21 cellular contexts compared by ENCODE assay signal in genomic region chr5:1998348-1998669, GRCh38.
DNase-seq lines count a peak whose midpoint lies in the region; TF ChIP-seq lines count a peak whose summit lies in the region.
"Had no signal": no experiment of that assay in that cellular context is flagged by ENCODE, and none has a peak within 500 bp of the region (broad histone marks: within the 10 kb centered on the region; RNA-seq: fewer than 3 reads in every experiment).

No MANE protein-coding gene starts in this region.

- no peak for TF ChIP-seq CTCF in HEK293 (tag by site-specific recombination; IDR thresholded peaks at IDR 0.05)
- no peak for TF ChIP-seq CTCF in esophagus muscularis mucosa (IDR thresholded peaks at IDR 0.05)
- no peak for TF ChIP-seq CTCF in nephron progenitor cell (IDR thresholded peaks at IDR 0.05)

- CTCF ChIA-PET in HEK293 (lab: Yijun Ruan, JAX) = no interaction called here
- CTCF ChIA-PET in CD4-positive, alpha-beta memory T cell (lab: Charles Lee; ENCODE audit: partially characterized antibody) = no interaction called here

- H3K4me1 Mint-ChIP-seq in CD4-positive, alpha-beta memory T cell = peaks cover 0 to 3% (median under 1%) of the 10 kb centered on the region in 4 donors
- peaks cover 4% of the 10 kb centered on the region for H3K4me1 Mint-ChIP-seq in nephron progenitor cell

- no peak overlapping the region for H4K12ac ChIP-seq in trophoblast cell (ENCODE audit: low read depth, low read length)

- H2AK5ac ChIP-seq in trophoblast cell (ENCODE audit: low read length) = no peak overlapping the region

- no peak overlapping the region for H4K91ac ChIP-seq in trophoblast cell (ENCODE audit: low read depth, low read length)

- H2BK120ac ChIP-seq in trophoblast cell (ENCODE audit: insufficient read depth, low read length, poor library complexity) = no peak overlapping the region

- H3K4ac ChIP-seq in trophoblast cell (ENCODE audit: low read depth, low read length) = no peak overlapping the region

- H3K27ac ChIP-seq in BLaER1 = peak overlapping the region; percentile 79
- H3K27ac ChIP-seq in HEK293 (ENCODE audit: extremely low read depth, low read depth, low read length) = no peak overlapping the region
- H3K27ac ChIP-seq in esophagus muscularis mucosa (replicated peaks in 1 of 4) = no peak overlapping the region
- no peak overlapping the region for H3K27ac ChIP-seq in trophoblast cell (ENCODE audit: low read depth, low read length)
- H3K27ac ChIP-seq in CD4-positive, alpha-beta memory T cell (ENCODE audit: low read depth, low read length) = no peak overlapping the region
- H3K27ac ChIP-seq: SJCRH30 had no signal

- no peaks in the 10 kb centered on the region for H3K79me1 ChIP-seq in trophoblast cell (ENCODE audit: low read length)

- no peak overlapping the region for H2BK12ac ChIP-seq in trophoblast cell (ENCODE audit: low read length)

- POLR2A ChIA-PET in HEK293 (lab: Yijun Ruan, JAX) = no interaction called here
- POLR2A ChIA-PET in CD4-positive, alpha-beta memory T cell (lab: Charles Lee; ENCODE audit: partially characterized antibody) = no interaction called here

- H3K36me3 ChIP-seq in BLaER1 (no peaks in the 10 kb centered on the region), HEK293 (ENCODE audit: control insufficient read depth in 2 of 2, insufficient read depth in 1 of 2, low read length in 2 of 2) (no peaks in the 10 kb centered on the region), esophagus muscularis mucosa (no peaks in the 10 kb centered on the region), trophoblast cell (ENCODE audit: control insufficient read depth in 1 of 2, insufficient read depth in 2 of 2, low read length in 2 of 2) (no peaks in the 10 kb centered on the region)
- H3K36me3 ChIP-seq in CD4-positive, alpha-beta memory T cell (ENCODE audit: insufficient read depth, low read length) = no peaks in the 10 kb centered on the region
- H3K36me3 ChIP-seq: MG63, SJCRH30 had no signal

- peaks cover 32 to 41% of the 10 kb centered on the region in 2 donors for H3K27me3 Mint-ChIP-seq in CD4-positive, alpha-beta memory T cell
- H3K27me3 Mint-ChIP-seq in nephron progenitor cell (ENCODE audit: low read depth, poor library complexity) = peaks cover 62% of the 10 kb centered on the region

- no peaks in the 10 kb centered on the region for H3K36me3 Mint-ChIP-seq in CD4-positive, alpha-beta memory T cell
- no peaks in the 10 kb centered on the region for H3K36me3 Mint-ChIP-seq in nephron progenitor cell (ENCODE audit: low read depth)
- H3K36me3 Mint-ChIP-seq: CD8-positive, alpha-beta T cell had no signal

- H3K4me1 ChIP-seq in BLaER1 (peaks cover 58% of the 10 kb centered on the region), HEK293 (ENCODE audit: control insufficient read depth, insufficient read depth, low read length) (no peaks in the 10 kb centered on the region), esophagus muscularis mucosa (no peaks in the 10 kb centered on the region), trophoblast cell (ENCODE audit: control insufficient read depth in 1 of 2, insufficient read depth in 2 of 2, low read length in 2 of 2) (no peaks in the 10 kb centered on the region)
- H3K4me1 ChIP-seq in CD4-positive, alpha-beta memory T cell (ENCODE audit: insufficient read depth, low read length) = no peaks in the 10 kb centered on the region
- H3K4me1 ChIP-seq: Caco-2, SJCRH30 had no signal

- H3K18ac ChIP-seq in trophoblast cell (ENCODE audit: low read length) = no peak overlapping the region

- H3K4me3 Mint-ChIP-seq in CD4-positive, alpha-beta memory T cell = no peak overlapping the region
- no peak overlapping the region for H3K4me3 Mint-ChIP-seq in nephron progenitor cell
- H3K4me3 Mint-ChIP-seq: CD8-positive, alpha-beta T cell had no signal

- H2BK5ac ChIP-seq in trophoblast cell (ENCODE audit: low read depth, low read length, poor library complexity) = no peak overlapping the region

- peak; percentile 70 for DNase-seq in esophagus muscularis mucosa (ENCODE audit: extremely low spot score)
- no peak for DNase-seq in trophoblast cell
- no peak for DNase-seq in T1000 (lab: John Stamatoyannopoulos, UW)
- DNase-seq in CD4-positive, alpha-beta memory T cell = no peak
- no peak for DNase-seq in nephron progenitor cell
- DNase-seq: C1 segment of cervical spinal cord; Caco-2; CD8-positive, alpha-beta T cell; DMS79; KBM-7; MG63; NCI-H1105 treated with DMSO at 0.1 percent for 48 hours; NCI-H146; NCI-H1930; NCI-H2107; NCI-H446; NCI-H524 treated with DMSO at 0.1 percent for 48 hours; NCI-H774; SJCRH30 had no signal

- H3K4me2 ChIP-seq in BLaER1 (peak overlapping the region; percentile 82), trophoblast cell (ENCODE audit: low read length) (no peak overlapping the region)

- intact Hi-C loops in esophagus muscularis mucosa (cut with DNase I) = no loop called here
- intact Hi-C loops in CD4-positive, alpha-beta memory T cell (cut with micrococcal nuclease) = no loop called here

- no peak overlapping the region for H2AFZ ChIP-seq in trophoblast cell (ENCODE audit: insufficient read depth, low read length, poor library complexity)

- no peak overlapping the region for H3K27ac Mint-ChIP-seq in CD4-positive, alpha-beta memory T cell
- no peak overlapping the region for H3K27ac Mint-ChIP-seq in nephron progenitor cell
- H3K27ac Mint-ChIP-seq: CD8-positive, alpha-beta T cell had no signal

- no peak overlapping the region for H4K8ac ChIP-seq in trophoblast cell (ENCODE audit: low read depth, low read length)

- TF ChIP-seq EP300 in esophagus muscularis mucosa (IDR thresholded peaks at IDR 0.05) = no peak

- H4K20me1 ChIP-seq in BLaER1 = no peaks in the 10 kb centered on the region

- H3K9me3 Mint-ChIP-seq in CD4-positive, alpha-beta memory T cell = peaks cover 3 to 19% (median 8%) of the 10 kb centered on the region in 8 donors
- H3K9me3 Mint-ChIP-seq in nephron progenitor cell = peaks cover 10% of the 10 kb centered on the region

- H3K23ac ChIP-seq in trophoblast cell (ENCODE audit: low read length) = no peak overlapping the region

- TF ChIP-seq POLR2A in esophagus muscularis mucosa (IDR thresholded peaks at IDR 0.05; ENCODE audit: low read depth) = no peak

- H3K9me3 ChIP-seq in BLaER1 = peaks cover 19% of the 10 kb centered on the region
- no peaks in the 10 kb centered on the region for H3K9me3 ChIP-seq in HEK293 (ENCODE audit: control insufficient read depth, insufficient read depth, low read depth, low read length)
- H3K9me3 ChIP-seq in esophagus muscularis mucosa = no peaks in the 10 kb centered on the region
- peaks cover 8% of the 10 kb centered on the region for H3K9me3 ChIP-seq in trophoblast cell (ENCODE audit: insufficient read depth, low read depth, low read length)
- no peaks in the 10 kb centered on the region for H3K9me3 ChIP-seq in CD4-positive, alpha-beta memory T cell (ENCODE audit: control insufficient read depth in 1 of 2, low read length in 2 of 2)
- H3K9me3 ChIP-seq: Caco-2, SJCRH30 had no signal

- H3K4me3 ChIP-seq in BLaER1 = 0 out of 2 replicates have a peak overlapping the region, but pooled peaks have one; percentile 9
- H3K4me3 ChIP-seq in HEK293 (ENCODE audit: low read depth, low read length) = no peak overlapping the region
- H3K4me3 ChIP-seq in esophagus muscularis mucosa = no peak overlapping the region
- peak overlapping the region; percentile 14 for H3K4me3 ChIP-seq in trophoblast cell (ENCODE audit: low read depth, low read length)
- no peak overlapping the region for H3K4me3 ChIP-seq in CD4-positive, alpha-beta memory T cell (ENCODE audit: low read length in 2 of 2)
- H3K4me3 ChIP-seq: MG63, SJCRH30 had no signal

- no peaks in the 10 kb centered on the region for H3K79me2 ChIP-seq in trophoblast cell (ENCODE audit: control insufficient read depth, insufficient read depth, low read length, poor library complexity)

- H3K14ac ChIP-seq in trophoblast cell (ENCODE audit: low read length) = no peak overlapping the region

- no peaks in the 10 kb centered on the region for H3K27me3 ChIP-seq in BLaER1
- peaks cover 0 to 37% (median 0%) of the 10 kb centered on the region in 4 donors for H3K27me3 ChIP-seq in esophagus muscularis mucosa
- H3K27me3 ChIP-seq in trophoblast cell (ENCODE audit: insufficient read depth, low read length) = no peaks in the 10 kb centered on the region
- H3K27me3 ChIP-seq in CD4-positive, alpha-beta memory T cell (ENCODE audit: insufficient read depth, low read length) = no peaks in the 10 kb centered on the region
- H3K27me3 ChIP-seq: SJCRH30 had no signal

- H3K9ac ChIP-seq in BLaER1 = no peak overlapping the region
- H3K9ac ChIP-seq in trophoblast cell (ENCODE audit: low read length) = no peak overlapping the region

- 83% methylated on average over 1 of the region's 1 CpG for WGBS in esophagus muscularis mucosa
- WGBS in trophoblast cell (ENCODE audit: extremely low coverage, insufficient coverage, insufficient read length) = no CpG with 5 or more reads among the region's 1 CpG

TF ChIP-seq in HEK293, 187 proteins besides CTCF, POLR2A, EP300 and RAD21 (continues in another document):
- TF ChIP-seq ZNF830 (tag by site-specific recombination; IDR thresholded peaks at IDR 0.05; ENCODE audit: low read depth) (no peak), BCL11A (tag by site-specific recombination; IDR thresholded peaks at IDR 0.05; ENCODE audit: low read depth) (peak; percentile 36; the same call in 1 of the 2 replicates), ZNF19 (tag by site-specific recombination; IDR thresholded peaks at IDR 0.05; ENCODE audit: low read depth) (no peak), HIC1 (tag by site-specific recombination; IDR thresholded peaks at IDR 0.05) (no peak)

Comparison
In these comparisons a context has a peak if more than half of its experiments do, and no peak if none do; other contexts are left out.
1. H3K4me3 ChIP-seq: peak in BLaER1 (single experiment) and trophoblast cell (single experiment); none in HEK293 (single experiment), esophagus muscularis mucosa (0 of 4) and CD4-positive, alpha-beta memory T cell (0 of 2).